21 cellular contexts compared by ENCODE assay signal in the genomic region with DNA sequence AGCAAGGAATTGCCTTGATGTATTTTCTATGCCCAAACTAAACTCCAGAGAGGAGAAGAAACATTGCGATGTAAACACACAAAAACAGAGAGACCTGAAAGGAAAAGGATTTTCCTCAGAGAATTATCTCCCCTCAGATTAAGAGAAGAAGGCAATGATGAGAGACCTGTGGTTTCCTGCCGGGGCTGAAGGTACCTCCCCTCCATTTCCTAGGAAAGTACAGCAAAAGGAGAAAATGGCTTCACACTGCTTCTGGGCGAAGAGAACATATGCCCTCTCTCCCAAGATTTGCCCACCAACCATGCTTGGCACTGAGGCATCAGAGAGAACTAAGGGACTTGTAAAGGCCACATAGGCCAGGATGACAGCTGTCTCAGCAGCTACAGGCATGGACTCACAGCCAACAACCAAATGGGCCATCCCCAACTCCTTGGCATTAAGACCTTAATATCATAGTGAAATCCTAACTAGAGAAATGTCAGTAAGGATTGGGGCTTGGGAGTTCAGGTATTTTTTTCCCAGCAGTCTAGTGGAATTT.
DNase-seq lines count a peak whose midpoint lies in the region; ATAC-seq and TF ChIP-seq lines count a peak whose summit lies in the region.
"Had no signal": no experiment of that assay in that cellular context is flagged by ENCODE, and none has a peak within 500 bp of the region (broad histone marks: within the 10 kb centered on the region; RNA-seq: fewer than 3 reads in every experiment).

No MANE protein-coding gene starts in this region.

- H3K9me2 ChIP-seq in SK-N-SH, result no peaks in the 10 kb centered on the region

- 88% methylated on average over 2 of the region's 3 CpGs for WGBS in HUES64
- WGBS in SK-N-SH (ENCODE audit: low lambda C conversion rate), result 72% methylated on average over 3 of the region's 3 CpGs

- H3K4me3 ChIP-seq in HUES64 (ENCODE audit: low read length), result no peak overlapping the region
- H3K4me3 ChIP-seq in SK-N-SH (ENCODE audit: low read depth in 2 of 2, low read length in 1 of 2), result no peak overlapping the region
- H3K4me3 ChIP-seq: A549, lung had no signal

- CTCF ChIA-PET in SK-N-SH (lab: Yijun Ruan, JAX), result interaction anchor here (0.9 to 1.6 kb wide), 2 partner anchors 16 to 17 kb away, joined by 3 to 4 read pairs; no protein-coding TSS in a partner anchor

- peaks cover 27% of the 10 kb centered on the region for H3K4me1 Mint-ChIP-seq in activated naive CD8-positive, alpha-beta T cell (ENCODE audit: low read depth)
- peaks cover 28% of the 10 kb centered on the region for H3K4me1 Mint-ChIP-seq in osteocyte (ENCODE audit: unreplicated experiment)

- H3K4me3 Mint-ChIP-seq in activated naive CD8-positive, alpha-beta T cell, result no peak overlapping the region
- H3K4me3 Mint-ChIP-seq in osteocyte (ENCODE audit: unreplicated experiment), result no peak overlapping the region
- H3K4me3 Mint-ChIP-seq: stimulated activated memory B cell treated with anti-CD40 and anti-IgM and Interleukin-4, amounts not matched to agents 10 μg/mL and 1 μg/mL and 100 μg/mL, for 72 hours had no signal

- H4K20me1 ChIP-seq in SK-N-SH (ENCODE audit: insufficient read depth), result no peaks in the 10 kb centered on the region

- no peaks in the 10 kb centered on the region for H3K9me3 Mint-ChIP-seq in activated naive CD8-positive, alpha-beta T cell (ENCODE audit: low read depth)
- H3K9me3 Mint-ChIP-seq in osteocyte (ENCODE audit: unreplicated experiment), result no peaks in the 10 kb centered on the region

- H3K36me3 ChIP-seq in HUES64 (ENCODE audit: insufficient read depth, low read length) (no peaks in the 10 kb centered on the region), SK-N-SH (replicated peaks in 1 of 2; ENCODE audit: control insufficient read depth in 1 of 2, insufficient read depth in 2 of 2, low read length in 1 of 2) (no peaks in the 10 kb centered on the region)

- TF ChIP-seq EP300 in SK-N-SH (IDR thresholded peaks at IDR 0.05; ENCODE audit: borderline replicate concordance in 1 of 2, low read depth in 1 of 2, low read length in 1 of 2), result no peak

- no peaks in the 10 kb centered on the region for H3K79me2 ChIP-seq in SK-N-SH (ENCODE audit: insufficient read depth)

- H3K27ac ChIP-seq in HUES64 (ENCODE audit: low read depth, low read length) (peak overlapping the region; percentile 60; the same call in 1 of the 2 replicates), SK-N-SH (ENCODE audit: low read depth in 2 of 2, low read length in 1 of 2) (no peak overlapping the region)
- H3K27ac ChIP-seq: A549 had no signal

- no peak for ATAC-seq in HG02763 (IDR thresholded peaks at IDR 0.05; ENCODE audit: unreplicated experiment)
- ATAC-seq: A549; stimulated activated memory B cell treated with anti-CD40 and anti-IgM and Interleukin-4, amounts not matched to agents 10 μg/mL and 1 μg/mL and 100 μg/mL, for 72 hours had no signal

- H3F3A ChIP-seq in SK-N-SH (replicated peaks; ENCODE audit: insufficient read depth), result no peaks in the 10 kb centered on the region

- H3K27me3 Mint-ChIP-seq in activated naive CD8-positive, alpha-beta T cell, result no peaks in the 10 kb centered on the region
- no peaks in the 10 kb centered on the region for H3K27me3 Mint-ChIP-seq in osteocyte (ENCODE audit: unreplicated experiment)
- H3K27me3 Mint-ChIP-seq: progenitor cell of endocrine pancreas had no signal

- TF ChIP-seq CTCF in osteocyte (IDR thresholded peaks at IDR 0.05), result no peak
- no peak for TF ChIP-seq CTCF in SK-N-SH (IDR thresholded peaks at IDR 0.05)

- H3K9ac ChIP-seq in HUES64 (ENCODE audit: low read depth, low read length) (no peak overlapping the region), SK-N-SH (no peak overlapping the region)

- H2AFZ ChIP-seq in SK-N-SH (ENCODE audit: low read depth), result no peak overlapping the region

- TF ChIP-seq RAD21 in SK-N-SH (IDR thresholded peaks at IDR 0.05; ENCODE audit: low read length), result no peak

- no peaks in the 10 kb centered on the region for H3K9me3 ChIP-seq in HUES64 (ENCODE audit: insufficient read depth, low read depth, low read length)
- H3K9me3 ChIP-seq in SK-N-SH, result no peaks in the 10 kb centered on the region
- H3K9me3 ChIP-seq: A549 had no signal

- DNase-seq in activated CD4-positive, alpha-beta T cell treated with anti-CD3 and anti-CD28 coated beads for 48 hours, result peak; percentile 30
- no peak for DNase-seq in activated CD4-positive, alpha-beta T cell treated with anti-CD3 and anti-CD28 coated beads, Interleukin-2, amount 50 U/mL, for 4 hours
- DNase-seq in osteocyte (ENCODE audit: extremely low spot score, unreplicated experiment) (no peak), SK-N-SH (no peak), DMS79 (lab: John Stamatoyannopoulos, UW) (no peak)
- DNase-seq: activated CD4-positive, alpha-beta T cell treated with anti-CD3 and anti-CD28 coated beads for 1 hour; amniotic stem cell; DMS153; effector CD8-positive, alpha-beta T cell; glutamatergic neuron; NCI-H2081; NCI-H510A; SHP77; trophoblast cell had no signal

- H3K4me2 ChIP-seq in SK-N-SH, result no peak overlapping the region
- H3K4me2 ChIP-seq: A549 had no signal

- H3K27ac Mint-ChIP-seq in activated naive CD8-positive, alpha-beta T cell, result peak overlapping the region; percentile 18
- H3K27ac Mint-ChIP-seq in osteocyte (ENCODE audit: unreplicated experiment), result peak overlapping the region; percentile 38
- H3K27ac Mint-ChIP-seq: progenitor cell of endocrine pancreas; stimulated activated memory B cell treated with anti-CD40 and anti-IgM and Interleukin-4, amounts not matched to agents 10 μg/mL and 1 μg/mL and 100 μg/mL, for 72 hours had no signal

- no peaks in the 10 kb centered on the region for H3K27me3 ChIP-seq in HUES64 (ENCODE audit: insufficient read depth, low read length)
- H3K27me3 ChIP-seq in SK-N-SH (ENCODE audit: insufficient read depth), result no peaks in the 10 kb centered on the region

- no peaks in the 10 kb centered on the region for H3K36me3 Mint-ChIP-seq in activated naive CD8-positive, alpha-beta T cell
- H3K36me3 Mint-ChIP-seq in osteocyte (ENCODE audit: unreplicated experiment), result no peaks in the 10 kb centered on the region
- H3K36me3 Mint-ChIP-seq: stimulated activated memory B cell treated with anti-CD40 and anti-IgM and Interleukin-4, amounts not matched to agents 10 μg/mL and 1 μg/mL and 100 μg/mL, for 72 hours had no signal

- POLR2A ChIA-PET in SK-N-SH (lab: Yijun Ruan, JAX), result no interaction called here

- H3K4me1 ChIP-seq in HUES64 (ENCODE audit: insufficient read depth, low read length) (peaks cover 19% of the 10 kb centered on the region), SK-N-SH (ENCODE audit: control insufficient read depth in 1 of 2, insufficient read depth in 2 of 2, low read depth in 1 of 2, low read length in 1 of 2) (peaks cover 6 to 23% of the 10 kb centered on the region in 2 experiments; a peak in 2 of 4 replicates)
- H3K4me1 ChIP-seq: A549 had no signal

TF ChIP-seq in SK-N-SH, 30 proteins besides CTCF, POLR2A, EP300 and RAD21:
- TF ChIP-seq FOXJ3 (CRISPR knock-in tag; IDR thresholded peaks at IDR 0.05), result no peak
- TF ChIP-seq SMC3 (IDR thresholded peaks at IDR 0.05; ENCODE audit: low read depth, low read length), result no peak
- TF ChIP-seq, protein P1, sequence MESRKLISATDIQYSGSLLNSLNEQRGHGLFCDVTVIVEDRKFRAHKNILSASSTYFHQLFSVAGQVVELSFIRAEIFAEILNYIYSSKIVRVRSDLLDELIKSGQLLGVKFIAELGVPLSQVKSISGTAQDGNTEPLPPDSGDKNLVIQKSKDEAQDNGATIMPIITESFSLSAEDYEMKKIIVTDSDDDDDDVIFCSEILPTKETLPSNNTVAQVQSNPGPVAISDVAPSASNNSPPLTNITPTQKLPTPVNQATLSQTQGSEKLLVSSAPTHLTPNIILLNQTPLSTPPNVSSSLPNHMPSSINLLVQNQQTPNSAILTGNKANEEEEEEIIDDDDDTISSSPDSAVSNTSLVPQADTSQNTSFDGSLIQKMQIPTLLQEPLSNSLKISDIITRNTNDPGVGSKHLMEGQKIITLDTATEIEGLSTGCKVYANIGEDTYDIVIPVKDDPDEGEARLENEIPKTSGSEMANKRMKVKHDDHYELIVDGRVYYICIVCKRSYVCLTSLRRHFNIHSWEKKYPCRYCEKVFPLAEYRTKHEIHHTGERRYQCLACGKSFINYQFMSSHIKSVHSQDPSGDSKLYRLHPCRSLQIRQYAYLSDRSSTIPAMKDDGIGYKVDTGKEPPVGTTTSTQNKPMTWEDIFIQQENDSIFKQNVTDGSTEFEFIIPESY (IDR thresholded peaks at IDR 0.05; ENCODE audit: borderline replicate concordance, low read depth), result no peak
- TF ChIP-seq, protein P2, sequence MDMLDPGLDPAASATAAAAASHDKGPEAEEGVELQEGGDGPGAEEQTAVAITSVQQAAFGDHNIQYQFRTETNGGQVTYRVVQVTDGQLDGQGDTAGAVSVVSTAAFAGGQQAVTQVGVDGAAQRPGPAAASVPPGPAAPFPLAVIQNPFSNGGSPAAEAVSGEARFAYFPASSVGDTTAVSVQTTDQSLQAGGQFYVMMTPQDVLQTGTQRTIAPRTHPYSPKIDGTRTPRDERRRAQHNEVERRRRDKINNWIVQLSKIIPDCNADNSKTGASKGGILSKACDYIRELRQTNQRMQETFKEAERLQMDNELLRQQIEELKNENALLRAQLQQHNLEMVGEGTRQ (IDR thresholded peaks at IDR 0.05; ENCODE audit: borderline replicate concordance, low read depth, low read length), result no peak
- no peak for TF ChIP-seq RXRA (IDR thresholded peaks at IDR 0.05; ENCODE audit: borderline replicate concordance, low read depth)
- TF ChIP-seq SIN3A (IDR thresholded peaks at IDR 0.05; ENCODE audit: borderline replicate concordance, low read depth, low read length), result no peak
- TF ChIP-seq FOSL2 (IDR thresholded peaks at IDR 0.05; ENCODE audit: borderline replicate concordance, low read depth), result no peak
- no peak for TF ChIP-seq GABPA (IDR thresholded peaks at IDR 0.05; ENCODE audit: low read depth)
- TF ChIP-seq RFX5 (IDR thresholded peaks at IDR 0.05; ENCODE audit: low read length), result no peak
